1 cellular context compared by ENCODE assay signal in the genomic region with DNA sequence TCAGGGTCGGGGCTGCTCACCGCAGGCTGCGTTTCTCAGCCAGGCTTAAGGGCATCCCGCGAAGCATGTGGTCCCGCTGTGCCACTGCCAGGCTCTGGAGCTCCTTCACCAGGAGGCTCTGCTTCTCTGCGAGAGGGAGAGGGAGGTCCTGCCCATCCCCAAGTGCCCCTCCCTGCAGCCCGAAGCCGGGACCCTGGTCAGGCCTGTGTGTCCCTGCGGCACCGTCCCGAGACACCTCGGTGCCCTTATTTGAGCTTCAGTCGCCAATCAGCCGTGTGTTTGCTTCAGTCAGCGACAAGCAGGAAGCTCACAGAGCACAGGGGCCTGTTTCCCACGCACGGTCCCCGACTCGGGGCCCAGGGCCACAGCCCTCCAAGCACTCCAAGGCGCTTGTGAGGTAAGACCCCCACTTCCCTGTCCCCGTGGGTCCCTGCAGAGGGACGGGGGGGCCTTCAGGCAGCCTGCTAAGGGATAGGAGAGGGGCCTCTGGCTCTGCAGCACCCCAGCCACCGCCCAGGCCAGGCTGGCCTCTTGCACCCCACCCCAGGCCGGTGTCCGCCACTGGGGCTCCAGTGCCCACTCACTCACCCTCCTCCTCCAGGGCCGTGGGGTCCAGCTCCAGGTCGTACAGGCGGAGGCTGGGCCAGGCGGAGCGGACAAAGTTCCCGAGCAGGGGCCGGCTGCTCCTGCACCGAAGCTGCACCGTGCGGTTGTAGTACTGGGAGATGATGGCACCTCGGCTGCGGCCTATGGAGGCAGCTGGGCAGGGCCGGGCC.
TF ChIP-seq lines count a peak whose summit lies in the region.

No MANE protein-coding gene starts in this region.

TF ChIP-seq in K562, 482 proteins besides CTCF, POLR2A, EP300 and RAD21:
- no peak for TF ChIP-seq NFIX (CRISPR knock-in tag; IDR thresholded peaks at IDR 0.05; ENCODE audit: low read depth)
- 0 out of 2 replicates have a peak, but pooled peaks have one; percentile 48 for TF ChIP-seq ZNF609 (CRISPR knock-in tag; IDR thresholded peaks at IDR 0.05; ENCODE audit: borderline replicate concordance)
- peak; percentile 54 for TF ChIP-seq RBFOX2 (IDR thresholded peaks at IDR 0.05; ENCODE audit: low read depth, low read length)
- TF ChIP-seq HLTF (IDR thresholded peaks at IDR 0.05), result no peak
- TF ChIP-seq MTA1 (IDR thresholded peaks at IDR 0.05; ENCODE audit: borderline replicate concordance), result no peak
- TF ChIP-seq ZNF717 (CRISPR knock-in tag; IDR thresholded peaks at IDR 0.05), result no peak
- TF ChIP-seq ZNF707 (CRISPR knock-in tag; conservative IDR thresholded peaks at IDR 0.05), result no peak
- TF ChIP-seq DDX20 (tag; IDR thresholded peaks at IDR 0.05; ENCODE audit: low read depth), result no peak
- TF ChIP-seq E4F1 (CRISPR knock-in tag; IDR thresholded peaks at IDR 0.05; ENCODE audit: borderline replicate concordance), result no peak
- no peak for TF ChIP-seq ELK3 (CRISPR knock-in tag; IDR thresholded peaks at IDR 0.05)
- no peak for TF ChIP-seq GABPB2 (CRISPR knock-in tag; conservative IDR thresholded peaks at IDR 0.05)
- no peak for TF ChIP-seq BRCA1 (IDR thresholded peaks at IDR 0.05)
- no peak for TF ChIP-seq BRCA1 (CRISPR knock-in tag; IDR thresholded peaks at IDR 0.05)
- no peak for TF ChIP-seq NFE2 (IDR thresholded peaks at IDR 0.05; ENCODE audit: low read depth)
- TF ChIP-seq PTRF (tag; IDR thresholded peaks at IDR 0.05), result no peak
- TF ChIP-seq SMARCC2 (IDR thresholded peaks at IDR 0.05; ENCODE audit: low read depth), result no peak
- TF ChIP-seq ASH1L (IDR thresholded peaks at IDR 0.05; ENCODE audit: borderline replicate concordance, low read depth, partially characterized antibody), result no peak
- TF ChIP-seq DIDO1 (tag; IDR thresholded peaks at IDR 0.05; ENCODE audit: low read depth), result no peak
- TF ChIP-seq CBX8 (IDR thresholded peaks at IDR 0.05; ENCODE audit: borderline replicate concordance, extremely low read depth, low read depth, low read length, poor library complexity, severe bottlenecking), result no peak
